12 cellular contexts compared by ENCODE assay signal in the genomic region with DNA sequence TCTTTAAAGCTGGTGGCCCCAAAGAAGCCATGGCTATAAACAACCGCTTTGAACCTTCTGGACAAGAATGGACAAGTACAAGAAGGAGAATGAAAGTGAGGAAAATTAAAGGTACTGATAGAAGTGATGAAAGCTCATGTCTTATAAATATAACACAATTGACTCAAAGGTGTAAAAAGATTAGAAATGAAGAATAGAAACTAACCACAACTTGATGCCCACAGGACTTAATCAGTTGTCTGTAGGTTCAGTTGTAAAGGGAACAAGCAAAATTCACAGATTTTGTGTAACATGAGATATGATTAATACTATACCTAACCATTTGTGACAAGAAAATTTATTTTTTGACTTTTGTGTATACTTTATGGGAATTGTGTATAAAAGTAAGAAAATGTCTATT.
"Had no signal": no experiment of that assay in that cellular context is flagged by ENCODE, and none has a peak within 500 bp of the region (broad histone marks: within the 10 kb centered on the region; RNA-seq: fewer than 3 reads in every experiment).

No MANE protein-coding gene starts in this region.

- H3K4me1 Mint-ChIP-seq: activated naive CD8-positive, alpha-beta T cell treated with anti-CD3 and anti-CD28 coated beads for 36 hours had no signal

- H3K27me3 Mint-ChIP-seq: activated naive CD8-positive, alpha-beta T cell treated with anti-CD3 and anti-CD28 coated beads for 36 hours had no signal

- H3K27ac Mint-ChIP-seq: activated naive CD8-positive, alpha-beta T cell treated with anti-CD3 and anti-CD28 coated beads for 36 hours; activated T-helper 1 cell treated with anti-CD3 and anti-CD28 coated beads, Interleukin-12 subunit alpha, Interleukin-12 subunit beta, Interleukin-2, Interleukin-4 antibody, amounts not matched to agents 30 ng/mL and 10 ng/mL and 1 ng/mL, durations not matched to agents 14 hours and 24 hours and 36 hours; neural progenitor cell had no signal

- DNase-seq: activated CD4-positive, alpha-beta T cell treated with anti-CD3 and anti-CD28 coated beads, Interleukin-2, amount 50 U/mL, for 1 hour; activated CD8-positive, alpha-beta memory T cell treated with anti-CD3 and anti-CD28 coated beads for 24 hours; activated naive CD8-positive, alpha-beta T cell treated with anti-CD3 and anti-CD28 coated beads for 36 hours; amygdala; body of pancreas; caudate nucleus; colonic mucosa; sigmoid colon; stimulated activated CD4-positive, alpha-beta T cell treated with anti-CD3 and anti-CD28 coated beads, Interleukin-1b, Interleukin-23, amount 100 ng/mL, for 48 hours had no signal

- H3K9me3 Mint-ChIP-seq: activated naive CD8-positive, alpha-beta T cell treated with anti-CD3 and anti-CD28 coated beads for 36 hours had no signal

- H3K36me3 Mint-ChIP-seq: neural progenitor cell had no signal

- ATAC-seq: body of pancreas, esophagus mucosa had no signal

- H3K4me3 Mint-ChIP-seq: activated naive CD8-positive, alpha-beta T cell treated with anti-CD3 and anti-CD28 coated beads for 36 hours; activated T-helper 1 cell treated with anti-CD3 and anti-CD28 coated beads, Interleukin-12 subunit alpha, Interleukin-12 subunit beta, Interleukin-2, Interleukin-4 antibody, amounts not matched to agents 30 ng/mL and 10 ng/mL and 1 ng/mL, durations not matched to agents 14 hours and 24 hours and 36 hours; neural progenitor cell had no signal
